Comparison of ENCODE assay signal across 22 cellular contexts in genomic region chr7:124688991-124689390, GRCh38.
DNase-seq lines count a peak whose midpoint lies in the region; ATAC-seq and TF ChIP-seq lines count a peak whose summit lies in the region.
"Had no signal": no experiment of that assay in that cellular context is flagged by ENCODE, and none has a peak within 500 bp of the region (broad histone marks: within the 10 kb centered on the region; RNA-seq: fewer than 3 reads in every experiment).

No MANE protein-coding gene starts in this region.

- H3K4me2 ChIP-seq in mesenchymal stem cell (ENCODE audit: low read length, poor library complexity, severe bottlenecking) (no peak overlapping the region), PC-9 (no peak overlapping the region)

- no peak overlapping the region for H2BK12ac ChIP-seq in mesenchymal stem cell (ENCODE audit: low read length in 2 of 2)

- no peak overlapping the region for H3K4me3 ChIP-seq in BJ (ENCODE audit: low read depth, low read length)
- H3K4me3 ChIP-seq in mesenchymal stem cell (ENCODE audit: insufficient read depth in 1 of 2, low read depth in 1 of 2, low read length in 2 of 2): no peak overlapping the region
- no peak overlapping the region for H3K4me3 ChIP-seq in PC-9
- H3K4me3 ChIP-seq: left ventricle myocardium inferior, right lobe of liver, tibial artery had no signal

- no peaks in the 10 kb centered on the region for H3K79me1 ChIP-seq in mesenchymal stem cell (replicated peaks; ENCODE audit: low read length, poor library complexity, severe bottlenecking)

- TF ChIP-seq CTCF in BJ (IDR thresholded peaks at IDR 0.05; ENCODE audit: insufficient read depth, low read depth, low read length) (no peak), PC-9 (conservative IDR thresholded peaks at IDR 0.05) (no peak)

- 83% methylated on average over 1 of the region's 3 CpGs for WGBS in mesenchymal stem cell

- no peak overlapping the region for H4K91ac ChIP-seq in mesenchymal stem cell (ENCODE audit: low read length)

- no peak overlapping the region for H2AFZ ChIP-seq in mesenchymal stem cell (ENCODE audit: low read depth, low read length)
- H2AFZ ChIP-seq in PC-9: no peak overlapping the region

- peak overlapping the region; percentile 61 for H3K27ac ChIP-seq in epithelial cell of prostate
- H3K27ac ChIP-seq in mesenchymal stem cell (ENCODE audit: low read length, poor library complexity, severe bottlenecking): no peak overlapping the region
- no peak overlapping the region for H3K27ac ChIP-seq in PC-9
- H3K27ac ChIP-seq: left ventricle myocardium inferior, right lobe of liver, tibial artery had no signal

- DNase-seq in BJ (ENCODE audit: low read depth) (peak; percentile 4), M059J (ENCODE audit: low read depth) (peak; percentile 88), epithelial cell of prostate (ENCODE audit: low read depth, low spot score) (peak; percentile 63), mesenchymal stem cell (peak; percentile 65), PC-9 (no peak), DMS153 (lab: John Stamatoyannopoulos, UW) (no peak)
- DNase-seq: activated CD4-positive, alpha-beta T cell treated with anti-CD3 and anti-CD28 coated beads for 36 hours; activated CD8-positive, alpha-beta memory T cell treated with anti-CD3 and anti-CD28 coated beads, Interleukin-2, amount 10 ng/mL, durations not matched to agents 7 days and 5 days; CD4-positive, alpha-beta memory T cell; cerebellar nuclear complex; DMS79 treated with DMSO at 0.1 percent for 48 hours; effector CD8-positive, alpha-beta T cell; KG1; left ventricle myocardium inferior; NCI-H1092 treated with DMSO at 0.1 percent for 48 hours; NCI-H748 treated with DMSO at 0.1 percent for 48 hours; right lobe of liver; stimulated activated naive CD4-positive, alpha-beta T cell; tibial artery had no signal

- ATAC-seq in GM21528 (IDR thresholded peaks at IDR 0.05; ENCODE audit: low FRiP score, unreplicated experiment): no peak
- ATAC-seq in GM18498 (IDR thresholded peaks at IDR 0.05; ENCODE audit: unreplicated experiment): no peak
- ATAC-seq: activated CD4-positive, alpha-beta T cell treated with anti-CD3 and anti-CD28 coated beads for 36 hours; activated CD8-positive, alpha-beta memory T cell treated with anti-CD3 and anti-CD28 coated beads, Interleukin-2, amount 10 ng/mL, durations not matched to agents 7 days and 5 days; HCT116; right lobe of liver had no signal

- intact Hi-C loops in PC-9 (cut with micrococcal nuclease; ENCODE audit: unreplicated experiment): no loop called here

- H4K8ac ChIP-seq in mesenchymal stem cell (ENCODE audit: low read length): no peak overlapping the region

- no peaks in the 10 kb centered on the region for H3K79me2 ChIP-seq in PC-9 (ENCODE audit: low read depth)

- H3K4ac ChIP-seq in mesenchymal stem cell (ENCODE audit: low read depth in 1 of 2, low read length in 2 of 2): no peak overlapping the region

- H3K9ac ChIP-seq in mesenchymal stem cell (ENCODE audit: low read length): no peak overlapping the region

- POLR2A ChIA-PET in BJ (lab: Charles Lee) (no interaction called here), PC-9 (lab: Charles Lee; ENCODE audit: unreplicated experiment) (no interaction called here)

- peaks cover 5% of the 10 kb centered on the region for H3K9me3 ChIP-seq in mesenchymal stem cell (ENCODE audit: control insufficient read depth, low read length)
- H3K9me3 ChIP-seq in PC-9 (ENCODE audit: insufficient read depth, low read depth): no peaks in the 10 kb centered on the region
- H3K9me3 ChIP-seq: left ventricle myocardium inferior, right lobe of liver, tibial artery had no signal

- no peak overlapping the region for H2AK5ac ChIP-seq in mesenchymal stem cell (ENCODE audit: low read length, severe bottlenecking)

- H3K9me2 ChIP-seq in PC-9 (ENCODE audit: insufficient read depth): no peaks in the 10 kb centered on the region

- H3K4me1 ChIP-seq in mesenchymal stem cell (ENCODE audit: control insufficient read depth, insufficient read depth, low read depth, low read length): no peaks in the 10 kb centered on the region
- H3K4me1 ChIP-seq in PC-9 (replicated peaks; ENCODE audit: insufficient read depth): no peaks in the 10 kb centered on the region
- H3K4me1 ChIP-seq: left ventricle myocardium inferior, tibial artery had no signal

- H3K14ac ChIP-seq in mesenchymal stem cell (ENCODE audit: low read length in 2 of 2): no peak overlapping the region

- no peaks in the 10 kb centered on the region for H4K20me1 ChIP-seq in PC-9 (ENCODE audit: insufficient read depth)

- no peaks in the 10 kb centered on the region for H3K36me3 ChIP-seq in BJ (ENCODE audit: control insufficient read depth, insufficient read depth, low read length)
- no peaks in the 10 kb centered on the region for H3K36me3 ChIP-seq in mesenchymal stem cell (ENCODE audit: control insufficient read depth in 1 of 2, insufficient read depth in 2 of 2, low read depth in 1 of 2, low read length in 2 of 2)
- no peaks in the 10 kb centered on the region for H3K36me3 ChIP-seq in PC-9 (ENCODE audit: low read depth)
- H3K36me3 ChIP-seq: left ventricle myocardium inferior, right lobe of liver, tibial artery had no signal

- H3F3A ChIP-seq in PC-9 (ENCODE audit: insufficient read depth, low read depth): no peaks in the 10 kb centered on the region

- H3K18ac ChIP-seq in mesenchymal stem cell (ENCODE audit: low read depth in 1 of 2, low read length in 2 of 2): no peak overlapping the region

- H2BK120ac ChIP-seq in mesenchymal stem cell (ENCODE audit: low read depth, low read length): no peak overlapping the region

- no peak overlapping the region for H2BK5ac ChIP-seq in mesenchymal stem cell (ENCODE audit: low read depth, low read length, poor library complexity, severe bottlenecking)

- H3K27me3 ChIP-seq in BJ (ENCODE audit: control insufficient read depth, insufficient read depth, low read length) (no peaks in the 10 kb centered on the region), mesenchymal stem cell (ENCODE audit: control insufficient read depth in 1 of 2, insufficient read depth in 1 of 2, low read length in 2 of 2) (no peaks in the 10 kb centered on the region), PC-9 (ENCODE audit: insufficient read depth, low read depth) (no peaks in the 10 kb centered on the region)
- H3K27me3 ChIP-seq: right lobe of liver, tibial artery had no signal

- H2BK15ac ChIP-seq in mesenchymal stem cell (ENCODE audit: low read depth, poor library complexity, severe bottlenecking): no peak overlapping the region

- no peak overlapping the region for H3K23ac ChIP-seq in mesenchymal stem cell (ENCODE audit: low read length in 2 of 2)

- no TSS peak for BruUV-seq in PC-9 (replicated peaks; lab: Mats Ljungman, UMichigan)

- CTCF ChIA-PET in BJ (lab: Yijun Ruan, JAX) (interaction anchor here (0.6 kb wide), 1 partner anchor 32 kb away, joined by 3 read pairs; no protein-coding TSS in a partner anchor), PC-9 (lab: Charles Lee) (no interaction called here)

Comparison
In these comparisons a context has a peak if more than half of its experiments do, and no peak if none do; other contexts are left out.
1. DNase-seq: peak in BJ (single experiment), M059J (single experiment), epithelial cell of prostate (single experiment) and mesenchymal stem cell (single experiment); none in PC-9 (0 of 2) and DMS153 (single experiment).